20 cellular contexts compared by ENCODE assay signal in genomic region chr9:35415769-35416427, GRCh38.
DNase-seq lines count a peak whose midpoint lies in the region; ATAC-seq and TF ChIP-seq lines count a peak whose summit lies in the region.
"Had no signal": no experiment of that assay in that cellular context is flagged by ENCODE, and none has a peak within 500 bp of the region (broad histone marks: within the 10 kb centered on the region; RNA-seq: fewer than 3 reads in every experiment).

No MANE protein-coding gene starts in this region.

- no peak overlapping the region for H3K27ac Mint-ChIP-seq in GM23338
- H3K27ac Mint-ChIP-seq: activated CD4-positive, alpha-beta T cell treated with anti-CD3 and anti-CD28 coated beads, Interleukin-2, amount 10 ng/mL, durations not matched to agents 7 days and 5 days had no signal

- H3K4me3 Mint-ChIP-seq in GM23338 = no peak overlapping the region
- H3K4me3 Mint-ChIP-seq: activated CD4-positive, alpha-beta T cell treated with anti-CD3 and anti-CD28 coated beads, Interleukin-2, amount 10 ng/mL, durations not matched to agents 7 days and 5 days had no signal

- H3K27ac ChIP-seq in BLaER1 = no peak overlapping the region
- H3K27ac ChIP-seq in GM23338 (ENCODE audit: low read depth) = no peak overlapping the region
- H3K27ac ChIP-seq in body of pancreas = no peak overlapping the region
- H3K27ac ChIP-seq: gastrocnemius medialis, HL-60, upper lobe of left lung had no signal

- H3K4me1 ChIP-seq in BLaER1 (peaks cover 12% of the 10 kb centered on the region), GM23338 (ENCODE audit: insufficient read depth) (no peaks in the 10 kb centered on the region), body of pancreas (no peaks in the 10 kb centered on the region)
- H3K4me1 ChIP-seq: gastrocnemius medialis, upper lobe of left lung had no signal

- 0 out of 2 replicates have a peak overlapping the region, but pooled peaks have one; percentile 43 for H2AFZ ChIP-seq in GM23338

- no peaks in the 10 kb centered on the region for H3F3A ChIP-seq in GM23338 (replicated peaks; ENCODE audit: low read depth)

- peak; percentile 50 to 73; a peak in 3 of 4 replicates for TF ChIP-seq CTCF in GM23338 (conservative IDR thresholded peaks at IDR 0.05; ENCODE audit: low read depth in 2 of 2)
- TF ChIP-seq CTCF in body of pancreas (IDR thresholded peaks at IDR 0.05) = no peak

- peaks cover 2% of the 10 kb centered on the region for H3K27me3 Mint-ChIP-seq in GM23338 (ENCODE audit: insufficient read depth, low read depth, poor library complexity)

- DNase-seq in GM23338 (ENCODE audit: low spot score) (peak; percentile 67), SK-MEL-5 (ENCODE audit: low read depth, low spot score) (peak; percentile 19), glomerular visceral epithelial cell (ENCODE audit: extremely low spot score) (peak; percentile 6), body of pancreas (no peak)
- DNase-seq in activated CD4-positive, alpha-beta T cell treated with anti-CD3 and anti-CD28 coated beads for 48 hours = no peak
- DNase-seq: activated CD4-positive, alpha-beta T cell treated with anti-CD3 and anti-CD28 coated beads, Interleukin-2, amount 10 ng/mL, durations not matched to agents 7 days and 5 days; central memory CD4-positive, alpha-beta T cell; gastrocnemius medialis; Kasumi-1; midbrain; NCI-H187 treated with DMSO at 0.1 percent for 48 hours; NCI-H774; nucleus accumbens; Right ventricle myocardium superior; stimulated activated naive CD4-positive, alpha-beta T cell treated with Interleukin-2 at 50 U/mL for 16 hours; upper lobe of left lung had no signal

- H3K9me3 ChIP-seq in BLaER1 (no peaks in the 10 kb centered on the region; the same call in 1 of the 2 replicates), body of pancreas (no peaks in the 10 kb centered on the region)
- H3K9me3 ChIP-seq: gastrocnemius medialis, upper lobe of left lung had no signal

- H3K9me2 ChIP-seq in GM23338 (ENCODE audit: insufficient read depth) = no peaks in the 10 kb centered on the region

- no peaks in the 10 kb centered on the region for H3K79me2 ChIP-seq in GM23338 (replicated peaks; ENCODE audit: insufficient read depth)

- no peaks in the 10 kb centered on the region for H3K9me3 Mint-ChIP-seq in GM23338
- H3K9me3 Mint-ChIP-seq: activated CD4-positive, alpha-beta T cell treated with anti-CD3 and anti-CD28 coated beads, Interleukin-2, amount 10 ng/mL, durations not matched to agents 7 days and 5 days had no signal

- in situ Hi-C loops in SK-MEL-5 (cut with HindIII; ENCODE audit: low pct_unique_long_range_greater_than_20kb, low sequenced_read_pairs) = no loop called here

- no peak for TF ChIP-seq POLR2A in body of pancreas (IDR thresholded peaks at IDR 0.05)

- H4K20me1 ChIP-seq in BLaER1 (no peaks in the 10 kb centered on the region), GM23338 (replicated peaks; ENCODE audit: insufficient read depth) (no peaks in the 10 kb centered on the region)

- H3K9ac ChIP-seq in BLaER1 = no peak overlapping the region

- ATAC-seq in GM23338 (peak; percentile 99), HG02870 (IDR thresholded peaks at IDR 0.05; ENCODE audit: unreplicated experiment) (no peak), body of pancreas (no peak), GM21528 (IDR thresholded peaks at IDR 0.05; ENCODE audit: low FRiP score, unreplicated experiment) (no peak)
- ATAC-seq: gastrocnemius medialis had no signal

- WGBS in body of pancreas, 2 donors = 61 to 66% methylated on average over 5 of the region's 5 CpGs

- no peaks in the 10 kb centered on the region for H3K27me3 ChIP-seq in BLaER1
- H3K27me3 ChIP-seq in GM23338 (ENCODE audit: insufficient read depth) = no peaks in the 10 kb centered on the region
- H3K27me3 ChIP-seq in body of pancreas = no peaks in the 10 kb centered on the region
- H3K27me3 ChIP-seq: gastrocnemius medialis, upper lobe of left lung had no signal

- intact Hi-C loops in body of pancreas (cut with DNase I) = no loop called here

- H3K36me3 Mint-ChIP-seq in GM23338 (ENCODE audit: low read depth) = no peaks in the 10 kb centered on the region

- H3K36me3 ChIP-seq in BLaER1 (no peaks in the 10 kb centered on the region), GM23338 (ENCODE audit: insufficient read depth) (no peaks in the 10 kb centered on the region), body of pancreas (replicated peaks in 1 of 2; ENCODE audit: insufficient read depth in 1 of 2, low read depth in 2 of 2) (no peaks in the 10 kb centered on the region)
- H3K36me3 ChIP-seq: gastrocnemius medialis, upper lobe of left lung had no signal

- peaks cover 10% of the 10 kb centered on the region; the same call in 2 of the 3 replicates for H3K4me1 Mint-ChIP-seq in GM23338
- H3K4me1 Mint-ChIP-seq: activated CD4-positive, alpha-beta T cell treated with anti-CD3 and anti-CD28 coated beads, Interleukin-2, amount 10 ng/mL, durations not matched to agents 7 days and 5 days had no signal

- peak overlapping the region; percentile 41 for H3K4me2 ChIP-seq in BLaER1
- H3K4me2 ChIP-seq in GM23338 = no peak overlapping the region

- no peak overlapping the region for H3K4me3 ChIP-seq in BLaER1
- no peak overlapping the region for H3K4me3 ChIP-seq in GM23338
- no peak overlapping the region for H3K4me3 ChIP-seq in body of pancreas
- H3K4me3 ChIP-seq: gastrocnemius medialis, upper lobe of left lung had no signal

TF ChIP-seq in GM23338, 12 proteins besides CTCF, POLR2A, EP300 and RAD21:
- TF ChIP-seq POLR2AphosphoS5 (IDR thresholded peaks at IDR 0.05; ENCODE audit: low read depth) (no peak), ZNF331 (CRISPR knock-in tag; IDR thresholded peaks at IDR 0.05; ENCODE audit: low read depth) (no peak), NANOG (IDR thresholded peaks at IDR 0.05; ENCODE audit: borderline replicate concordance) (no peak)

Comparison
In these comparisons a context has a peak if more than half of its experiments do, and no peak if none do; other contexts are left out.
1. DNase-seq: peak in GM23338 (single experiment), SK-MEL-5 (single experiment) and glomerular visceral epithelial cell (single experiment); none in body of pancreas (0 of 4) and activated CD4-positive, alpha-beta T cell treated with anti-CD3 and anti-CD28 coated beads for 48 hours (single experiment).
2. CTCF ChIP-seq: peak in GM23338 (2 of 2); none in body of pancreas (0 of 7).